1 cellular context compared by ENCODE assay signal in genomic region chr10:124416733-124417132, GRCh38.
TF ChIP-seq lines count a peak whose summit lies in the region.

No MANE protein-coding gene starts in this region.

TF ChIP-seq in HepG2, 621 proteins besides CTCF, POLR2A, EP300 and RAD21 (continues in another document):
- 0 out of 2 replicates have a peak, but pooled peaks have one; percentile 20 for TF ChIP-seq TCF7 (IDR thresholded peaks at IDR 0.05; ENCODE audit: low read depth)
- peak; percentile 64; the same call in 1 of the 2 replicates for TF ChIP-seq BCL6 (CRISPR knock-in tag; IDR thresholded peaks at IDR 0.05)
- no peak for TF ChIP-seq ZNF746 (CRISPR knock-in tag; IDR thresholded peaks at IDR 0.05)
- TF ChIP-seq MIER2 (CRISPR knock-in tag; IDR thresholded peaks at IDR 0.05) = no peak
- no peak for TF ChIP-seq ETS1 (CRISPR knock-in tag; IDR thresholded peaks at IDR 0.05)
- TF ChIP-seq SAP130 (CRISPR knock-in tag; IDR thresholded peaks at IDR 0.05; ENCODE audit: low read depth) = peak; percentile 51
- peak; percentile 52; the same call in 1 of the 2 replicates for TF ChIP-seq ZBTB21 (CRISPR knock-in tag; IDR thresholded peaks at IDR 0.05)
- TF ChIP-seq SOX6 (IDR thresholded peaks at IDR 0.05) = no peak
- TF ChIP-seq SOX6 (CRISPR knock-in tag; IDR thresholded peaks at IDR 0.05) = peak; percentile 17; the same call in 1 of the 2 replicates
- TF ChIP-seq DNMT3B (CRISPR knock-in tag; conservative IDR thresholded peaks at IDR 0.05) = no peak
- TF ChIP-seq ARID3A (IDR thresholded peaks at IDR 0.05; ENCODE audit: low read depth, low read length) = peak; percentile 16; the same call in 1 of the 2 replicates
- peak; percentile 64 for TF ChIP-seq FOXA3 (CRISPR knock-in tag; IDR thresholded peaks at IDR 0.05)
- peak; percentile 14; the same call in 1 of the 2 replicates for TF ChIP-seq ARID4A (CRISPR knock-in tag; IDR thresholded peaks at IDR 0.05; ENCODE audit: borderline replicate concordance)
- TF ChIP-seq ZNF343 (CRISPR knock-in tag; IDR thresholded peaks at IDR 0.05) = no peak
- TF ChIP-seq SOX13 (IDR thresholded peaks at IDR 0.05) = no peak
- peak in 1 of 2 experiments; percentile 30; a peak in 1 of 4 replicates for TF ChIP-seq SOX13 (CRISPR knock-in tag; conservative IDR thresholded peaks at IDR 0.05 in 1 of 2, IDR thresholded peaks at IDR 0.05 in 1 of 2)
- TF ChIP-seq LCORL (IDR thresholded peaks at IDR 0.05) = no peak
- TF ChIP-seq LCORL (CRISPR knock-in tag; IDR thresholded peaks at IDR 0.05) = 0 out of 2 replicates have a peak, but pooled peaks have one; percentile 61
- no peak for TF ChIP-seq ZNF770 (CRISPR knock-in tag; IDR thresholded peaks at IDR 0.05)
- TF ChIP-seq KDM6A (CRISPR knock-in tag; IDR thresholded peaks at IDR 0.05; ENCODE audit: low read depth) = no peak
- TF ChIP-seq ATF2 (CRISPR knock-in tag; IDR thresholded peaks at IDR 0.05) = peak; percentile 36; the same call in 1 of the 2 replicates
- no peak for TF ChIP-seq FOXP1 (IDR thresholded peaks at IDR 0.05)
- TF ChIP-seq FOXP1 (CRISPR knock-in tag; IDR thresholded peaks at IDR 0.05) = peak; percentile 60; the same call in 1 of the 2 replicates
- 0 out of 2 replicates have a peak, but pooled peaks have one; percentile 13 for TF ChIP-seq NR2F2 (IDR thresholded peaks at IDR 0.05; ENCODE audit: borderline replicate concordance, low read depth)
- TF ChIP-seq CEBPG (CRISPR knock-in tag; IDR thresholded peaks at IDR 0.05) = 0 out of 2 replicates have a peak, but pooled peaks have one; percentile 25
- peak; percentile 60 for TF ChIP-seq PAXIP1 (CRISPR knock-in tag; conservative IDR thresholded peaks at IDR 0.05)
- no peak for TF ChIP-seq ZNF430 (CRISPR knock-in tag; IDR thresholded peaks at IDR 0.05)
- no peak for TF ChIP-seq CREB1 (IDR thresholded peaks at IDR 0.05)
- peak; percentile 77 for TF ChIP-seq CREB1 (CRISPR knock-in tag; IDR thresholded peaks at IDR 0.05)
- TF ChIP-seq ATF4 (CRISPR knock-in tag; IDR thresholded peaks at IDR 0.05) = peak in 1 of 2 experiments; percentile 48; a peak in 1 of 4 replicates
- TF ChIP-seq RXRB (CRISPR knock-in tag; IDR thresholded peaks at IDR 0.05; ENCODE audit: borderline replicate concordance) = peak; percentile 26; the same call in 1 of the 2 replicates
- TF ChIP-seq ATF7-NPFF (CRISPR knock-in tag; IDR thresholded peaks at IDR 0.05; ENCODE audit: low read depth) = no peak
- no peak for TF ChIP-seq EEA1 (CRISPR knock-in tag; IDR thresholded peaks at IDR 0.05; ENCODE audit: borderline replicate concordance)
- TF ChIP-seq CREM (IDR thresholded peaks at IDR 0.05) = peak; percentile 71
- TF ChIP-seq CREM (CRISPR knock-in tag; IDR thresholded peaks at IDR 0.05) = no peak
- no peak for TF ChIP-seq ZNF337 (CRISPR knock-in tag; IDR thresholded peaks at IDR 0.05; ENCODE audit: borderline replicate concordance, low read depth)
- peak; percentile 58 for TF ChIP-seq ATF1 (CRISPR knock-in tag; IDR thresholded peaks at IDR 0.05)
- TF ChIP-seq MEIS2 (CRISPR knock-in tag; IDR thresholded peaks at IDR 0.05) = no peak
- TF ChIP-seq ZNF292 (CRISPR knock-in tag; IDR thresholded peaks at IDR 0.05; ENCODE audit: borderline replicate concordance, low read depth) = no peak
- 0 out of 2 replicates have a peak, but pooled peaks have one; percentile 48 for TF ChIP-seq SIN3A (IDR thresholded peaks at IDR 0.05; ENCODE audit: borderline replicate concordance, low read depth, low read length)
- peak; percentile 39; the same call in 1 of the 2 replicates for TF ChIP-seq SOX5 (CRISPR knock-in tag; IDR thresholded peaks at IDR 0.05; ENCODE audit: borderline replicate concordance)
- TF ChIP-seq NR2F6 (IDR thresholded peaks at IDR 0.05) = peak; percentile 50; the same call in 1 of the 2 replicates
- peak; percentile 39; the same call in 1 of the 2 replicates for TF ChIP-seq NR2F6 (CRISPR knock-in tag; IDR thresholded peaks at IDR 0.05)
- peak; percentile 39; the same call in 1 of the 2 replicates for TF ChIP-seq ZNF609 (CRISPR knock-in tag; IDR thresholded peaks at IDR 0.05; ENCODE audit: borderline replicate concordance)
